19 cellular contexts compared by ENCODE assay signal in the genomic region with DNA sequence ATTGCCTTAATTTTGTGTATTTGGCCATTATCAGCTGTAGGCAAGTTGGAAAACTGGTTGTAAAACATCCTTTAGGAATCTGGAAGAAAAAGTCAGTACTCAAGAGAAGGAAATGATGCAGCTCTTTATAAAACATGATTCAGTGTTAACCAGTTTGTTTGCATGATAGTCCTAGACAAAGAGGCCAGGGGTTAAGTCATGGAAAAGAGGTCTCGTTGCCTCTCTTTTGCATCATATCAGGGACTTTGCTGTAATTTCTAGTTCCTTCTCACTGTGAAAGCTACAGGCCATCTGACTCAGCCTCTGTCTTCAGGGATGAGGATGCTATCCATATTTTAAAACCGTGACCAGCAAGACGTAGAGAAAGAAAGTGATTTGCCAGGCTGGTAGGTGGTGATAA. TPM values are rescaled to one million over a fixed set of nuclear protein-coding genes. Genes with fewer than 3 reads are reported as not detected.
DNase-seq lines count a peak whose midpoint lies in the region; ATAC-seq and TF ChIP-seq lines count a peak whose summit lies in the region.
"Had no signal": no experiment of that assay in that cellular context is flagged by ENCODE, and none has a peak within 500 bp of the region (broad histone marks: within the 10 kb centered on the region; RNA-seq: fewer than 3 reads in every experiment).

No MANE protein-coding gene starts in this region.

- H3K4me3 Mint-ChIP-seq in HFFc6 (peak overlapping the region; percentile 65), endodermal cell (no peak overlapping the region)
- H3K4me3 Mint-ChIP-seq: activated naive CD8-positive, alpha-beta T cell treated with anti-CD3 and anti-CD28 coated beads, Interleukin-2, amount 50 U/mL, for 24 hours had no signal

- H3K9ac ChIP-seq in endodermal cell (ENCODE audit: extremely low read depth, low read length, poor library complexity, severe bottlenecking): no peak overlapping the region
- H3K9ac ChIP-seq: BLaER1 treated with 17β-estradiol and CSF1 and Interleukin-3, amounts not matched to agents 10 nM and 100 nM had no signal

- intact Hi-C loops in dorsolateral prefrontal cortex (cut with DNase I): no loop called here

- WGBS in endodermal cell (ENCODE audit: insufficient coverage in 1 of 2, insufficient read length in 1 of 2), 2 experiments: 83 to 90% methylated on average over 1 to 3 of the region's 3 CpGs

- no peaks in the 10 kb centered on the region for H3K27me3 ChIP-seq in brain microvascular endothelial cell (replicated peaks)
- H3K27me3 ChIP-seq in endodermal cell (ENCODE audit: control insufficient read depth, insufficient read depth, low read length, poor library complexity, severe bottlenecking): no peaks in the 10 kb centered on the region
- no peaks in the 10 kb centered on the region for H3K27me3 ChIP-seq in dorsolateral prefrontal cortex
- H3K27me3 ChIP-seq in foreskin keratinocyte: no peaks in the 10 kb centered on the region
- H3K27me3 ChIP-seq: BLaER1 treated with 17β-estradiol and CSF1 and Interleukin-3, amounts not matched to agents 10 nM and 100 nM; stomach had no signal

- in situ Hi-C loops in brain microvascular endothelial cell (cut with HindIII; ENCODE audit: low pct_ligation_motif_present, low sequenced_read_pairs): no loop called here

- no peaks in the 10 kb centered on the region for H3K4me1 ChIP-seq in endodermal cell (ENCODE audit: control insufficient read depth, insufficient read depth, low read length)
- peaks cover 4% of the 10 kb centered on the region for H3K4me1 ChIP-seq in foreskin keratinocyte

- TF ChIP-seq CTCF in HFFc6 (IDR thresholded peaks at IDR 0.05) (no peak), brain microvascular endothelial cell (IDR thresholded peaks at IDR 0.05; ENCODE audit: low read depth, low read length, missing control alignments) (no peak), endodermal cell (conservative IDR thresholded peaks at IDR 0.05) (no peak), dorsolateral prefrontal cortex (IDR thresholded peaks at IDR 0.05 in 54 of 56, conservative IDR thresholded peaks at IDR 0.05 in 2 of 56; ENCODE audit: low read depth in 1 of 56, partially characterized antibody in 56 of 56) (no peak), foreskin keratinocyte (conservative IDR thresholded peaks at IDR 0.05) (no peak)

- H3K9me3 ChIP-seq in endodermal cell (ENCODE audit: control insufficient read depth, low read length): no peaks in the 10 kb centered on the region
- H3K9me3 ChIP-seq: BLaER1 treated with 17β-estradiol and CSF1 and Interleukin-3, amounts not matched to agents 10 nM and 100 nM; stomach had no signal

- H3K36me3 Mint-ChIP-seq in HFFc6 (ENCODE audit: low read depth): no peaks in the 10 kb centered on the region
- no peaks in the 10 kb centered on the region for H3K36me3 Mint-ChIP-seq in endodermal cell (ENCODE audit: low read depth)

- H3K4me1 Mint-ChIP-seq in HFFc6 (ENCODE audit: low read depth) (peaks cover 53% of the 10 kb centered on the region), endodermal cell (no peaks in the 10 kb centered on the region)

- DNase-seq in AG08396 (ENCODE audit: low spot score): peak; percentile 44
- DNase-seq in HFFc6: peak; percentile 80
- DNase-seq in brain microvascular endothelial cell: peak; percentile 73
- DNase-seq in hepatic stellate cell (ENCODE audit: low spot score): peak; percentile 65
- DNase-seq in endodermal cell: no peak
- DNase-seq in dorsolateral prefrontal cortex: no peak
- no peak for DNase-seq in foreskin keratinocyte
- DNase-seq: activated CD4-positive, CD25-positive, alpha-beta regulatory T cell treated with anti-CD3 and anti-CD28 coated beads, Interleukin-2, amount 50 U/mL, for 72 hours; activated naive CD8-positive, alpha-beta T cell treated with anti-CD3 and anti-CD28 coated beads, Interleukin-2, amount 50 U/mL, for 24 hours; activated T-cell treated with anti-CD3 and anti-CD28 coated beads for 4 hours; DND-41; midbrain; MM.1S; NCI-H2029 treated with DMSO at 0.1 percent for 48 hours; NCI-H526 treated with DMSO at 0.1 percent for 48 hours; RPMI8226; stomach had no signal

- H3K36me3 ChIP-seq in brain microvascular endothelial cell (replicated peaks): no peaks in the 10 kb centered on the region
- H3K36me3 ChIP-seq in endodermal cell (ENCODE audit: control insufficient read depth, insufficient read depth, low read length): no peaks in the 10 kb centered on the region
- H3K36me3 ChIP-seq: BLaER1 treated with 17β-estradiol and CSF1 and Interleukin-3, amounts not matched to agents 10 nM and 100 nM; stomach had no signal

- H3K27ac ChIP-seq in brain microvascular endothelial cell (peak overlapping the region; percentile 53), endodermal cell (ENCODE audit: low read depth, low read length) (no peak overlapping the region), dorsolateral prefrontal cortex (no peak overlapping the region), foreskin keratinocyte (no peak overlapping the region)
- H3K27ac ChIP-seq: BLaER1 treated with 17β-estradiol and CSF1 and Interleukin-3, amounts not matched to agents 10 nM and 100 nM had no signal

- H3K27ac Mint-ChIP-seq in HFFc6 (peak overlapping the region; percentile 90), endodermal cell (no peak overlapping the region)
- H3K27ac Mint-ChIP-seq: activated naive CD8-positive, alpha-beta T cell treated with anti-CD3 and anti-CD28 coated beads, Interleukin-2, amount 50 U/mL, for 24 hours had no signal

- ATAC-seq in foreskin keratinocyte: no peak
- no peak for ATAC-seq in GM18505 (IDR thresholded peaks at IDR 0.05; ENCODE audit: unreplicated experiment)
- ATAC-seq: activated naive CD8-positive, alpha-beta T cell treated with anti-CD3 and anti-CD28 coated beads, Interleukin-2, amount 50 U/mL, for 24 hours had no signal

- no peak for TF ChIP-seq POLR2A in GM18505 (IDR thresholded peaks at IDR 0.05; ENCODE audit: borderline replicate concordance, extremely low read depth, insufficient read depth, insufficient read length)

- H3K27me3 Mint-ChIP-seq in HFFc6 (ENCODE audit: insufficient read depth) (no peaks in the 10 kb centered on the region; the same call in 1 of the 2 replicates), endodermal cell (ENCODE audit: insufficient read depth) (no peaks in the 10 kb centered on the region)
- H3K27me3 Mint-ChIP-seq: activated naive CD8-positive, alpha-beta T cell treated with anti-CD3 and anti-CD28 coated beads, Interleukin-2, amount 50 U/mL, for 24 hours had no signal

- H3K4me3 ChIP-seq in brain microvascular endothelial cell (ENCODE audit: low read depth, low read length): no peak overlapping the region
- no peak overlapping the region for H3K4me3 ChIP-seq in endodermal cell (ENCODE audit: low read length)
- H3K4me3 ChIP-seq in dorsolateral prefrontal cortex: no peak overlapping the region
- H3K4me3 ChIP-seq: BLaER1 treated with 17β-estradiol and CSF1 and Interleukin-3, amounts not matched to agents 10 nM and 100 nM; stomach had no signal

- H3K9me3 Mint-ChIP-seq in HFFc6: no peaks in the 10 kb centered on the region
- no peaks in the 10 kb centered on the region for H3K9me3 Mint-ChIP-seq in endodermal cell
- H3K9me3 Mint-ChIP-seq: activated naive CD8-positive, alpha-beta T cell treated with anti-CD3 and anti-CD28 coated beads, Interleukin-2, amount 50 U/mL, for 24 hours had no signal

RNA-seq across cellular contexts. Expression of a gene that starts 38.0 kb away (rescaled TPM):
- 10 to 100 TPM in 2 of 6 experiments, 1 to 10 TPM in 4; 8.8 to 14.7 (median 9.3) TPM for total RNA-seq in HFFc6 (2021; fragmentation: NEBNext Ultra II Directional; extraction: Animal tissue kit (Norgen Biotek cat#: 25700))
- total RNA-seq in endodermal cell: 1 to 10 TPM; 1.1 to 1.6 TPM
- polyA plus RNA-seq in endodermal cell (2013, experiment 1 of 2): 0.68 TPM
- polyA plus RNA-seq in endodermal cell (2013, experiment 2 of 2): 0.62 TPM
- 10 to 100 TPM; 23.5 to 96.6 (median 54.7) TPM for total RNA-seq in dorsolateral prefrontal cortex
- total RNA-seq in foreskin keratinocyte: 14.6 and 18.9 TPM in 2 replicates
- 11.2 and 15.8 TPM in 2 replicates for polyA plus RNA-seq in foreskin keratinocyte

Comparison
In these comparisons a context has a peak if more than half of its experiments do, and no peak if none do; other contexts are left out.
1. DNase-seq: peak in AG08396 (single experiment), HFFc6 (single experiment), brain microvascular endothelial cell (single experiment) and hepatic stellate cell (single experiment); none in endodermal cell (single experiment), dorsolateral prefrontal cortex (0 of 10) and foreskin keratinocyte (0 of 2).